In genomic region chr19:42267644-42268141, GRCh38 we compare ENCODE assay signal across 6 cellular contexts. TPM values are rescaled to one million over a fixed set of nuclear protein-coding genes. Genes with fewer than 3 reads are reported as not detected.
A peak's percentile ranks its signal among the peaks of the same experiment; 100 is the strongest.
DNase-seq lines count a peak whose midpoint lies in the region; TF ChIP-seq lines count a peak whose summit lies in the region.

No MANE protein-coding gene starts in this region.

- H3K9ac ChIP-seq in Karpas-422 (ENCODE audit: low read length): peak overlapping the region; percentile 83

- no peak for TF ChIP-seq POLR2A in spleen (IDR thresholded peaks at IDR 0.05)

- H3K27me3 ChIP-seq in Karpas-422 (ENCODE audit: low read length) (no peaks in the 10 kb centered on the region), esophagus (ENCODE audit: control insufficient read depth in 1 of 2, insufficient read depth in 2 of 2, low read length in 2 of 2) (no peaks in the 10 kb centered on the region), spleen (replicated peaks in 1 of 7) (no peaks in the 10 kb centered on the region)

- peaks cover 20% of the 10 kb centered on the region for H3K79me2 ChIP-seq in Karpas-422 (ENCODE audit: low read length)

- 7% methylated on average over 13 of the region's 13 CpGs for WGBS in esophagus, 2 donors
- 11 to 18% (median 15%) methylated on average over 9 to 13 of the region's 13 CpGs for WGBS in spleen, 5 donors

- H3K4me3 ChIP-seq in Karpas-422 (ENCODE audit: low read length) (peak overlapping the region; percentile 72), esophagus (ENCODE audit: low read depth in 1 of 2, low read length in 2 of 2) (peak overlapping the region; percentile 36 to 41), spleen (peak overlapping the region; percentile 16 to 69 (median 48))

- intact Hi-C loops in spleen (cut with DNase I; ENCODE audit: low total_unique reads): no loop called here

- H3K9me2 ChIP-seq in Karpas-422 (replicated peaks; ENCODE audit: insufficient read depth, low read length): no peaks in the 10 kb centered on the region

- no peaks in the 10 kb centered on the region for H4K20me1 ChIP-seq in Karpas-422 (ENCODE audit: insufficient read depth, low read depth, low read length)

- peak overlapping the region; percentile 61 for H2AFZ ChIP-seq in Karpas-422 (ENCODE audit: low read length)

- peak overlapping the region; percentile 87 for H3K4me2 ChIP-seq in Karpas-422 (ENCODE audit: low read depth, low read length, poor library complexity, severe bottlenecking)

- H3K27ac ChIP-seq in Karpas-422 (ENCODE audit: low read length) (no peak overlapping the region), esophagus (ENCODE audit: low read depth in 2 of 2, low read length in 1 of 2) (peak overlapping the region; percentile 79 to 83), spleen (peak overlapping the region; percentile 97 to 100 (median 99))

- H3K36me3 ChIP-seq in Karpas-422 (ENCODE audit: insufficient read depth, low read length) (no peaks in the 10 kb centered on the region), esophagus (ENCODE audit: control insufficient read depth in 2 of 2, insufficient read depth in 2 of 2, low read length in 1 of 2) (peaks cover 0 to 11% of the 10 kb centered on the region in 2 donors), spleen (peaks cover 0 to 12% (median 10%) of the 10 kb centered on the region in 6 donors)

- no peak for TF ChIP-seq CTCF in spleen (IDR thresholded peaks at IDR 0.05 in 8 of 11, conservative IDR thresholded peaks at IDR 0.05 in 3 of 11)

- H3K9me3 ChIP-seq in Karpas-422 (ENCODE audit: low read length) (no peaks in the 10 kb centered on the region), esophagus (ENCODE audit: control insufficient read depth in 2 of 2, insufficient read depth in 1 of 2, low read depth in 1 of 2, low read length in 1 of 2) (no peaks in the 10 kb centered on the region), spleen (no peaks in the 10 kb centered on the region)

- peaks cover 29% of the 10 kb centered on the region for H3K4me1 ChIP-seq in Karpas-422 (ENCODE audit: low read length)
- peaks cover 8 to 19% of the 10 kb centered on the region in 2 donors for H3K4me1 ChIP-seq in esophagus (ENCODE audit: control insufficient read depth in 2 of 2, insufficient read depth in 2 of 2, low read length in 1 of 2)
- H3K4me1 ChIP-seq in spleen: peaks cover 21 to 41% (median 33%) of the 10 kb centered on the region in 6 donors

- DNase-seq in Karpas-422 (no peak), spleen (peak; percentile 78), anterior cingulate cortex (lab: John Stamatoyannopoulos, UW) (no peak), NOMO-1 treated with dmso at 0.1 percent for 144 hours (lab: John Stamatoyannopoulos, UW; ENCODE audit: unreplicated experiment) (no peak)
- DNase-seq in stimulated activated CD4-positive, alpha-beta T cell treated with anti-CD3 and anti-CD28 coated beads, Interleukin-2, amount 100 ng/mL, for 24 hours: no peak

RNA-seq across cellular contexts. Expression of gene CIC, which starts 1.4 kb away (rescaled TPM):
- total RNA-seq in Karpas-422 (2014; rRNA removed; shearing (Covaris generic); ENCODE audit: low replicate concordance): 25.0 and 30.6 TPM in 2 replicates
- polyA plus RNA-seq in esophagus (10 to 100 TPM; 20.6 to 35.2 TPM), spleen (10 to 100 TPM; 12.5 to 43.6 (median 16.8) TPM)
- total RNA-seq in spleen: 100 to 1,000 TPM in 1 of 7 donors, 10 to 100 TPM in 6; 63.8 to 100 (median 76.7) TPM

RNA-seq across cellular contexts. Expression of gene ERF, which starts 12.8 kb away (rescaled TPM):
- 36.4 and 53.6 TPM in 2 replicates for total RNA-seq in Karpas-422 (2014; rRNA removed; shearing (Covaris generic); ENCODE audit: low replicate concordance)
- 10 to 100 TPM; 19.5 to 29.6 TPM for polyA plus RNA-seq in esophagus
- total RNA-seq in spleen: 10 to 100 TPM; 36.8 to 73.1 (median 56.4) TPM
- 10 to 100 TPM; 13.5 to 49.7 (median 17.7) TPM for polyA plus RNA-seq in spleen

RNA-seq across cellular contexts. Expression of gene GSK3A, which starts 25.3 kb away (rescaled TPM):
- 17.7 and 29.3 TPM in 2 replicates for total RNA-seq in Karpas-422 (2014; rRNA removed; shearing (Covaris generic); ENCODE audit: low replicate concordance)
- polyA plus RNA-seq in esophagus (10 to 100 TPM; 32.9 TPM), spleen (10 to 100 TPM; 22.7 to 39.3 (median 26.4) TPM)
- total RNA-seq in spleen: 10 to 100 TPM; 20.8 to 33.1 (median 31.1) TPM

RNA-seq across cellular contexts. Expression of gene PRR19, which starts 34.2 kb away (rescaled TPM):
- 0.25 and 1.2 TPM in 2 replicates for total RNA-seq in Karpas-422 (2014; rRNA removed; shearing (Covaris generic); ENCODE audit: low replicate concordance)
- polyA plus RNA-seq in esophagus (1 to 10 TPM in 1 of 2 donors, under 1 TPM in 1; 0.81 to 1.1 TPM), spleen (under 1 TPM; 0.33 to 0.61 (median 0.49) TPM)
- 1 to 10 TPM in 2 of 7 donors, under 1 TPM in 3, not detected in 2; 0.46 to 1.2 (median 0.60) TPM for total RNA-seq in spleen

RNA-seq across cellular contexts. Expression of gene PAFAH1B3, which starts 34.7 kb away (rescaled TPM):
- total RNA-seq in Karpas-422 (2014; rRNA removed; shearing (Covaris generic); ENCODE audit: low replicate concordance): 66.2 and 102 TPM in 2 replicates
- polyA plus RNA-seq in esophagus: 10 to 100 TPM; 35.7 to 38.1 TPM
- 10 to 100 TPM; 13.7 to 20.3 (median 15.5) TPM for total RNA-seq in spleen
- 10 to 100 TPM; 24.3 to 34.3 (median 29.9) TPM for polyA plus RNA-seq in spleen
